24 cellular contexts compared by ENCODE assay signal in the genomic region with DNA sequence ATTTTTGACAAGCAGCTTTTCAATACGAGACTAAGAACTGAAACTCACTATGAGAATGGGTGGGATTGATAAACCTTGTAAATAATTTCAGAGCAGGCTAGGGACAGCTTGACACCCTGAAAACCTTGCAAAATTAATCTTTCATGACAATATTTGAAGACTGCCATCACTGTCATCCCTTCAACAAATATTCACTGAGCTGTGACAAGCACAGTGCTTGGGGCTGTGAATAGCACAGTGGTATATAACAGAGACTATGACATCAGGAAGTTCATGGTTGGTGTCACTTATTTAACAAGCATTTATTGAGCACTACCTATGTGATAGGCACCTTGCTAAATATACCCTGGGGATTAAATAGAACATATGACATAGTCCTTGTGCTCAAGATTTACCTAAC.
A peak's percentile ranks its signal among the peaks of the same experiment; 100 is the strongest.
DNase-seq lines count a peak whose midpoint lies in the region; ATAC-seq and TF ChIP-seq lines count a peak whose summit lies in the region.
"Had no signal": no experiment of that assay in that cellular context is flagged by ENCODE, and none has a peak within 500 bp of the region (broad histone marks: within the 10 kb centered on the region; RNA-seq: fewer than 3 reads in every experiment).

No MANE protein-coding gene starts in this region.

- no peaks in the 10 kb centered on the region for H4K20me1 ChIP-seq in mammary epithelial cell (ENCODE audit: insufficient read depth, low read length)

- H3K9ac ChIP-seq in mammary epithelial cell (ENCODE audit: insufficient read depth, low read length), result no peak overlapping the region

- no peaks in the 10 kb centered on the region for H3K79me2 ChIP-seq in mammary epithelial cell (ENCODE audit: insufficient read depth, low read length)
- H3K79me2 ChIP-seq: hepatocyte had no signal

- 71 to 79% methylated on average over 1 of the region's 1 CpG for WGBS in upper lobe of left lung, 2 donors
- WGBS in mammary epithelial cell (ENCODE audit: low coverage, missing lambda C conversion rate), result 84% methylated on average over 1 of the region's 1 CpG

- in situ Hi-C loops in KBM-7 (cut with MboI; ENCODE audit: low pct_unique_long_range_greater_than_20kb, low sequenced_read_pairs), result no loop called here
- in situ Hi-C loops in mammary epithelial cell (cut with MboI; ENCODE audit: low sequenced_read_pairs in 2 of 2), result no loop called here

- no peak for TF ChIP-seq POLR2A in upper lobe of left lung (IDR thresholded peaks at IDR 0.05)

- H2AFZ ChIP-seq in mammary epithelial cell (ENCODE audit: low read depth, low read length), result no peak overlapping the region
- H2AFZ ChIP-seq: hepatocyte had no signal

- H3K4me1 ChIP-seq in upper lobe of left lung, result no peaks in the 10 kb centered on the region
- no peaks in the 10 kb centered on the region for H3K4me1 ChIP-seq in mammary epithelial cell (ENCODE audit: insufficient read depth, low read length)
- H3K4me1 ChIP-seq: body of pancreas, colonic mucosa, Peyer's patch, sigmoid colon had no signal

- no peak for TF ChIP-seq CTCF in upper lobe of left lung (IDR thresholded peaks at IDR 0.05)
- no peak for TF ChIP-seq CTCF in mammary epithelial cell (conservative IDR thresholded peaks at IDR 0.05 in 1 of 2, IDR thresholded peaks at IDR 0.05 in 1 of 2; ENCODE audit: extremely low read depth in 1 of 2, insufficient read depth in 1 of 2, low read depth in 1 of 2, low read length in 2 of 2)

- ATAC-seq in GM18508 (IDR thresholded peaks at IDR 0.05; ENCODE audit: insufficient read depth, unreplicated experiment) (peak; percentile 57), GM19395 (IDR thresholded peaks at IDR 0.05; ENCODE audit: unreplicated experiment) (peak; percentile 54), HG02763 (IDR thresholded peaks at IDR 0.05; ENCODE audit: unreplicated experiment) (peak; percentile 64), HG03521 (IDR thresholded peaks at IDR 0.05; ENCODE audit: unreplicated experiment) (peak; percentile 49), upper lobe of left lung (ENCODE audit: low FRiP score in 2 of 2) (no peak)
- ATAC-seq: activated T-cell treated with anti-CD3 and anti-CD28 coated beads, Interleukin-2, amount 50 U/mL, for 72 hours; body of pancreas; naive thymus-derived CD4-positive, alpha-beta T cell; WTC11 had no signal

- H3K4me3 ChIP-seq in upper lobe of left lung, result no peak overlapping the region
- no peak overlapping the region for H3K4me3 ChIP-seq in mammary epithelial cell (replicated peaks in 1 of 3; ENCODE audit: insufficient read depth in 1 of 3, low read depth in 2 of 3, low read length in 3 of 3)
- H3K4me3 ChIP-seq: body of pancreas, colonic mucosa, hepatocyte, ovary, Peyer's patch, sigmoid colon had no signal

- DNase-seq in upper lobe of left lung, result no peak
- DNase-seq in KBM-7, result no peak
- no peak for DNase-seq in mammary epithelial cell
- DNase-seq in superior temporal gyrus (ENCODE audit: extremely low spot score), result no peak
- DNase-seq: activated naive CD8-positive, alpha-beta T cell treated with anti-CD3 and anti-CD28 coated beads for 36 hours; activated T-cell treated with anti-CD3 and anti-CD28 coated beads, Interleukin-2, amount 50 U/mL, for 72 hours; body of pancreas; CD4-positive, alpha-beta memory T cell; colonic mucosa; DND-41; islet precursor cell; mesenchymal stem cell; naive thymus-derived CD4-positive, alpha-beta T cell; NCI-H1436 treated with DMSO at 0.1 percent for 48 hours; NCI-H226; ovary; Peyer's patch; sigmoid colon had no signal

- H3K27me3 ChIP-seq in upper lobe of left lung (no peaks in the 10 kb centered on the region), mammary epithelial cell (ENCODE audit: insufficient read depth, low read length) (no peaks in the 10 kb centered on the region)
- H3K27me3 ChIP-seq: body of pancreas, colonic mucosa, hepatocyte, ovary, Peyer's patch, sigmoid colon had no signal

- intact Hi-C loops in mammary epithelial cell (cut with micrococcal nuclease), result no loop called here

- no TSS peak for BruUV-seq in mammary epithelial cell (replicated peaks; lab: Mats Ljungman, UMichigan)

- H3K27ac ChIP-seq in upper lobe of left lung, result no peak overlapping the region
- no peak overlapping the region for H3K27ac ChIP-seq in mammary epithelial cell (ENCODE audit: insufficient read depth, low read depth, low read length)
- H3K27ac ChIP-seq: body of pancreas, colonic mucosa, hepatocyte, ovary, Peyer's patch, sigmoid colon had no signal

- H3K4me2 ChIP-seq in mammary epithelial cell (ENCODE audit: insufficient read depth, low read depth, low read length), result no peak overlapping the region
- H3K4me2 ChIP-seq: hepatocyte had no signal

- H3K36me3 ChIP-seq in upper lobe of left lung (no peaks in the 10 kb centered on the region), mammary epithelial cell (ENCODE audit: insufficient read depth, low read length) (no peaks in the 10 kb centered on the region)
- H3K36me3 ChIP-seq: colonic mucosa, ovary, Peyer's patch, sigmoid colon had no signal

- H3K9me3 ChIP-seq in upper lobe of left lung, result no peaks in the 10 kb centered on the region
- H3K9me3 ChIP-seq in mammary epithelial cell (replicated peaks; ENCODE audit: insufficient read depth, low read length), result no peaks in the 10 kb centered on the region
- H3K9me3 ChIP-seq: body of pancreas, colonic mucosa, ovary, Peyer's patch, sigmoid colon had no signal

- CTCF ChIA-PET in mammary epithelial cell (lab: Charles Lee; ENCODE audit: low non-redundant PET), result interaction anchor here (0.6 kb wide), 1 partner anchor 40 kb away, joined by 3 read pairs; no protein-coding TSS in a partner anchor

- TF ChIP-seq EP300 in upper lobe of left lung (IDR thresholded peaks at IDR 0.05), result no peak

- dilution Hi-C loops in mammary epithelial cell (cut with HindIII; ENCODE audit: low sequenced_read_pairs), result no loop called here

Comparison
In these comparisons a context has a peak if more than half of its experiments do, and no peak if none do; other contexts are left out.
1. ATAC-seq: peak in GM18508 (single experiment), GM19395 (single experiment), HG02763 (single experiment) and HG03521 (single experiment); none in upper lobe of left lung (0 of 2).